ENCODE assay signal across 18 cellular contexts in the genomic region with DNA sequence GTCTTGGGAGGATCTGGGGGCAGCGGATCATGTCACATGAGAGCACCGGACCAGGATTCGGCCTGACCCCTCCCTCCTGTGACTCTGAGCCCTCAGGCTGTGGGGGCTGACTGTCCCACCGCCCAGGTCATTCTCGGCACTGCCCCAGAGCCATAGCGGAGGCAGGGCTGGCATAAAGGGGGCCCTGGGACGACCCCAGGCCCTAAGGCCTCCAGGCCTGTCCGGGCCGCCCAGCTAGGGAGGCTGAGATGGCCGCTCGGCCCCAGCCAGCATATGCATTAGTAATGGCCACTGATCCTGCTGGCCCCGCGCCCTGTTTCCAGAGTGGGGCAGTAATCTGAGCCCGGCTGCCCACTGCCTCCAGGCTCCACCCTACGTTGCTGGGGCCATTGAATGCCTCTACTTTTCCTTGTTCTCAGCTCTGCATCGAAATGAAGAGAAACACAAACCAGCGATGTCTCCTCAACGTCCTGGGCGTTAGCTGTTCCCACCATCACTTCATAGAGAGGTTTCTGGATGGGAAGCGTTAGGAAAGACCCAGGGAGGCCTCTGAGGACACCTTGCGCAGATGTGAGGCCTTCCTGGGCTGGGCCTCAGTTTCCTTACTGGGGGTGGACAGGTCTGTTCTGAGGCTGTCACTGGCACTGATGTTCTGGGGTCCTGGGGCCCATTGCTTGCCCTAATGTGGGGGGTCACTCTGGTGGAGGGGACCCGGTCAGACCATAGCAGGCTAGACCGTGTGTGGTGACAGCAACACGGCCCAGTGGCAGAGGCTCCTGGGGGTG.
"Had no signal": no experiment of that assay in that cellular context is flagged by ENCODE, and none has a peak within 500 bp of the region (broad histone marks: within the 10 kb centered on the region; RNA-seq: fewer than 3 reads in every experiment).

No MANE protein-coding gene starts in this region.

- H3K27ac ChIP-seq: breast epithelium, coronary artery, gastroesophageal sphincter, thoracic aorta, vagina had no signal

- H3K27me3 ChIP-seq: breast epithelium, vagina had no signal

- ATAC-seq: activated T-cell treated with anti-CD3 and anti-CD28 coated beads, Interleukin-2, amount 50 U/mL, for 4 hours; gastroesophageal sphincter; naive thymus-derived CD4-positive, alpha-beta T cell had no signal

- DNase-seq: activated CD4-positive, alpha-beta T cell treated with anti-CD3 and anti-CD28 coated beads for 4 hours; activated CD4-positive, alpha-beta T cell treated with anti-CD3 and anti-CD28 coated beads, Interleukin-2, amount 50 U/mL, for 48 hours; activated CD4-positive, CD25-positive, alpha-beta regulatory T cell; activated CD8-positive, alpha-beta memory T cell treated with anti-CD3 and anti-CD28 coated beads, Interleukin-2, amount 50 U/mL, for 48 hours; activated naive CD4-positive, alpha-beta T cell; activated naive CD8-positive, alpha-beta T cell treated with anti-CD3 and anti-CD28 coated beads for 36 hours; activated T-cell treated with anti-CD3 and anti-CD28 coated beads, Interleukin-2, amount 50 U/mL, for 4 hours; head of caudate nucleus; islet precursor cell; naive thymus-derived CD4-positive, alpha-beta T cell; stimulated activated CD4-positive, alpha-beta T cell treated with anti-CD3 and anti-CD28 coated beads, Interleukin-4, amount 100 ng/mL, for 24 hours; stimulated activated naive CD4-positive, alpha-beta T cell treated with Interleukin-2 at 50 U/mL for 16 hours had no signal

- H3K36me3 ChIP-seq: breast epithelium, gastroesophageal sphincter, thoracic aorta, vagina had no signal

- H3K9me3 ChIP-seq: breast epithelium, gastroesophageal sphincter, thoracic aorta, vagina had no signal

- H3K4me3 ChIP-seq: breast epithelium, coronary artery, gastroesophageal sphincter, lung, thoracic aorta, vagina had no signal

- H3K4me1 ChIP-seq: breast epithelium, gastroesophageal sphincter, vagina had no signal
